Comparison of ENCODE assay signal across 14 cellular contexts in genomic region chr13:99945515-99945914, GRCh38. TPM values are rescaled to one million over a fixed set of nuclear protein-coding genes. Genes with fewer than 3 reads are reported as not detected.
"Had no signal": no experiment of that assay in that cellular context is flagged by ENCODE, and none has a peak within 500 bp of the region (broad histone marks: within the 10 kb centered on the region; RNA-seq: fewer than 3 reads in every experiment).

No MANE protein-coding gene starts in this region.

RNA-seq across cellular contexts. Expression of gene ZIC5, which starts 26.1 kb away (rescaled TPM):
- total RNA-seq: activated naive CD4-positive, alpha-beta T cell treated with anti-CD3 and anti-CD28 coated beads for 36 hours; activated naive CD4-positive, alpha-beta T cell treated with anti-CD3 and anti-CD28 coated beads, Interleukin-2, amount 50 U/mL, for 72 hours; activated naive CD8-positive, alpha-beta T cell treated with anti-CD3 and anti-CD28 coated beads for 36 hours; activated naive CD8-positive, alpha-beta T cell treated with anti-CD3 and anti-CD28 coated beads, Interleukin-2, amount 10 ng/mL, durations not matched to agents 7 days and 5 days; activated T-cell treated with anti-CD3 and anti-CD28 coated beads, Interleukin-2, amount 50 U/mL, for 4 hours; activated T-cell treated with anti-CD3 and anti-CD28 coated beads, Interleukin-2, amount 50 U/mL, for 72 hours; activated T-helper 1 cell treated with anti-CD3 and anti-CD28 coated beads, Interleukin-12 subunit alpha, Interleukin-12 subunit beta, Interleukin-2, Interleukin-4 antibody, amounts not matched to agents 30 ng/mL and 10 ng/mL and 1 ng/mL, durations not matched to agents 14 hours and 24 hours and 36 hours; activated T-helper 2 cell treated with anti-CD3 and anti-CD28 coated beads, Interferon-gamma antibody, Interleukin-2, Interleukin-4, amounts not matched to agents 10 μg/mL and 5 μg/mL and 100 μg/mL, durations not matched to agents 14 hours and 24 hours and 36 hours; aorta; ascending aorta; body of pancreas; breast epithelium; bronchial epithelial cell had no signal

RNA-seq across cellular contexts. Expression of gene ZIC2, which starts 36.1 kb away (rescaled TPM):
- total RNA-seq: activated naive CD4-positive, alpha-beta T cell treated with anti-CD3 and anti-CD28 coated beads for 36 hours; activated naive CD8-positive, alpha-beta T cell treated with anti-CD3 and anti-CD28 coated beads for 36 hours; activated naive CD8-positive, alpha-beta T cell treated with anti-CD3 and anti-CD28 coated beads, Interleukin-2, amount 10 ng/mL, durations not matched to agents 7 days and 5 days; activated T-helper 2 cell treated with anti-CD3 and anti-CD28 coated beads, Interferon-gamma antibody, Interleukin-2, Interleukin-4, amounts not matched to agents 10 μg/mL and 5 μg/mL and 100 μg/mL, durations not matched to agents 14 hours and 24 hours and 36 hours; aorta; ascending aorta; body of pancreas; bronchial epithelial cell; cardiac septum had no signal
